Comparison of ENCODE assay signal across 1 cellular context in the genomic region with DNA sequence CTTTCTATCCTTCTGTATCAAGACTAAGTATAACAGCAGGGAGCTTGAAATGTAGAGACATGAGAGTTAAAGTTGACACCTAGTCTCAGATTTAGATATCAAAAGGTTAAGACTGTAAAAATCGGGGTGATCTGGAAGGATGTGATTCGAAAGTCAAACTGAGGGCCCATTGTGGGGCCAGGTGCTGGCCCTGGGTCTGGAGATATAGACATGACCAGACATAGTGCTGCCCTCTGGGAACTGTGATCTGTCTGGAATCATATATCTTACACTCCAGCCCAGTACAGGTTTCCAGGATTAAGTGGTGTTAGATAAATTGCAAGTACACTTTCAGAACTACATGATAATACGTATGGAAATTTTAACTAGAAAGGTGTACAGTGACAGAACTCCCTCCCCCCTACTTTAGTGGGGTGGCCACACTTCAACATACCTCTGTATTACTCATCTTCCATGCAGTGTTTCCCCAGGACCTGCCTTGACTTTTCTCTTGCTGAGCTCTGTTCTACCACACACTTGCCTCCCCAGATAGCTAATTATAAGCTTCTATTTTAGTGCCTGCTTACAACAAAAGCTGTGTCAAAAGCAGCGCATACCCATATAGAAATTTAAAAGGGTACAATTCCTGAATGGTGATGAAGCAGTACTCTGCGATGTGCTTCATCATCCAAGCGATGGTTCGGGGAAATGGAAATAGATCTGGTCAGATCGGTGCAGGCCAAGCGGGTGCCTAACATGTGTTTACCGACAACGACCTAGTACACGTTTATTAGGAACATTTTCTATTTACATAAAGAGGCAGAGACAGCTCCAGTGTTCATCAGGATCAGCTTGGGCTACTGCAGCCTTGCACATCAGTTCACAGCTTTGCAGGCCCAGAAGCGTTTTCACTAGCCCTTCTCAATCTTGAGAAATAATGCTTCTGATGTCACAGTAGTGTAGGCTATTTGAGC.
TF ChIP-seq lines count a peak whose summit lies in the region.

No MANE protein-coding gene starts in this region.

TF ChIP-seq in H1, 55 proteins besides CTCF, POLR2A, EP300 and RAD21 (continued from another document):
- TF ChIP-seq, protein P1, sequence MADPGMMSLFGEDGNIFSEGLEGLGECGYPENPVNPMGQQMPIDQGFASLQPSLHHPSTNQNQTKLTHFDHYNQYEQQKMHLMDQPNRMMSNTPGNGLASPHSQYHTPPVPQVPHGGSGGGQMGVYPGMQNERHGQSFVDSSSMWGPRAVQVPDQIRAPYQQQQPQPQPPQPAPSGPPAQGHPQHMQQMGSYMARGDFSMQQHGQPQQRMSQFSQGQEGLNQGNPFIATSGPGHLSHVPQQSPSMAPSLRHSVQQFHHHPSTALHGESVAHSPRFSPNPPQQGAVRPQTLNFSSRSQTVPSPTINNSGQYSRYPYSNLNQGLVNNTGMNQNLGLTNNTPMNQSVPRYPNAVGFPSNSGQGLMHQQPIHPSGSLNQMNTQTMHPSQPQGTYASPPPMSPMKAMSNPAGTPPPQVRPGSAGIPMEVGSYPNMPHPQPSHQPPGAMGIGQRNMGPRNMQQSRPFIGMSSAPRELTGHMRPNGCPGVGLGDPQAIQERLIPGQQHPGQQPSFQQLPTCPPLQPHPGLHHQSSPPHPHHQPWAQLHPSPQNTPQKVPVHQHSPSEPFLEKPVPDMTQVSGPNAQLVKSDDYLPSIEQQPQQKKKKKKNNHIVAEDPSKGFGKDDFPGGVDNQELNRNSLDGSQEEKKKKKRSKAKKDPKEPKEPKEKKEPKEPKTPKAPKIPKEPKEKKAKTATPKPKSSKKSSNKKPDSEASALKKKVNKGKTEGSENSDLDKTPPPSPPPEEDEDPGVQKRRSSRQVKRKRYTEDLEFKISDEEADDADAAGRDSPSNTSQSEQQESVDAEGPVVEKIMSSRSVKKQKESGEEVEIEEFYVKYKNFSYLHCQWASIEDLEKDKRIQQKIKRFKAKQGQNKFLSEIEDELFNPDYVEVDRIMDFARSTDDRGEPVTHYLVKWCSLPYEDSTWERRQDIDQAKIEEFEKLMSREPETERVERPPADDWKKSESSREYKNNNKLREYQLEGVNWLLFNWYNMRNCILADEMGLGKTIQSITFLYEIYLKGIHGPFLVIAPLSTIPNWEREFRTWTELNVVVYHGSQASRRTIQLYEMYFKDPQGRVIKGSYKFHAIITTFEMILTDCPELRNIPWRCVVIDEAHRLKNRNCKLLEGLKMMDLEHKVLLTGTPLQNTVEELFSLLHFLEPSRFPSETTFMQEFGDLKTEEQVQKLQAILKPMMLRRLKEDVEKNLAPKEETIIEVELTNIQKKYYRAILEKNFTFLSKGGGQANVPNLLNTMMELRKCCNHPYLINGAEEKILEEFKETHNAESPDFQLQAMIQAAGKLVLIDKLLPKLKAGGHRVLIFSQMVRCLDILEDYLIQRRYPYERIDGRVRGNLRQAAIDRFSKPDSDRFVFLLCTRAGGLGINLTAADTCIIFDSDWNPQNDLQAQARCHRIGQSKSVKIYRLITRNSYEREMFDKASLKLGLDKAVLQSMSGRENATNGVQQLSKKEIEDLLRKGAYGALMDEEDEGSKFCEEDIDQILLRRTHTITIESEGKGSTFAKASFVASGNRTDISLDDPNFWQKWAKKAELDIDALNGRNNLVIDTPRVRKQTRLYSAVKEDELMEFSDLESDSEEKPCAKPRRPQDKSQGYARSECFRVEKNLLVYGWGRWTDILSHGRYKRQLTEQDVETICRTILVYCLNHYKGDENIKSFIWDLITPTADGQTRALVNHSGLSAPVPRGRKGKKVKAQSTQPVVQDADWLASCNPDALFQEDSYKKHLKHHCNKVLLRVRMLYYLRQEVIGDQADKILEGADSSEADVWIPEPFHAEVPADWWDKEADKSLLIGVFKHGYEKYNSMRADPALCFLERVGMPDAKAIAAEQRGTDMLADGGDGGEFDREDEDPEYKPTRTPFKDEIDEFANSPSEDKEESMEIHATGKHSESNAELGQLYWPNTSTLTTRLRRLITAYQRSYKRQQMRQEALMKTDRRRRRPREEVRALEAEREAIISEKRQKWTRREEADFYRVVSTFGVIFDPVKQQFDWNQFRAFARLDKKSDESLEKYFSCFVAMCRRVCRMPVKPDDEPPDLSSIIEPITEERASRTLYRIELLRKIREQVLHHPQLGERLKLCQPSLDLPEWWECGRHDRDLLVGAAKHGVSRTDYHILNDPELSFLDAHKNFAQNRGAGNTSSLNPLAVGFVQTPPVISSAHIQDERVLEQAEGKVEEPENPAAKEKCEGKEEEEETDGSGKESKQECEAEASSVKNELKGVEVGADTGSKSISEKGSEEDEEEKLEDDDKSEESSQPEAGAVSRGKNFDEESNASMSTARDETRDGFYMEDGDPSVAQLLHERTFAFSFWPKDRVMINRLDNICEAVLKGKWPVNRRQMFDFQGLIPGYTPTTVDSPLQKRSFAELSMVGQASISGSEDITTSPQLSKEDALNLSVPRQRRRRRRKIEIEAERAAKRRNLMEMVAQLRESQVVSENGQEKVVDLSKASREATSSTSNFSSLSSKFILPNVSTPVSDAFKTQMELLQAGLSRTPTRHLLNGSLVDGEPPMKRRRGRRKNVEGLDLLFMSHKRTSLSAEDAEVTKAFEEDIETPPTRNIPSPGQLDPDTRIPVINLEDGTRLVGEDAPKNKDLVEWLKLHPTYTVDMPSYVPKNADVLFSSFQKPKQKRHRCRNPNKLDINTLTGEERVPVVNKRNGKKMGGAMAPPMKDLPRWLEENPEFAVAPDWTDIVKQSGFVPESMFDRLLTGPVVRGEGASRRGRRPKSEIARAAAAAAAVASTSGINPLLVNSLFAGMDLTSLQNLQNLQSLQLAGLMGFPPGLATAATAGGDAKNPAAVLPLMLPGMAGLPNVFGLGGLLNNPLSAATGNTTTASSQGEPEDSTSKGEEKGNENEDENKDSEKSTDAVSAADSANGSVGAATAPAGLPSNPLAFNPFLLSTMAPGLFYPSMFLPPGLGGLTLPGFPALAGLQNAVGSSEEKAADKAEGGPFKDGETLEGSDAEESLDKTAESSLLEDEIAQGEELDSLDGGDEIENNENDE (IDR thresholded peaks at IDR 0.05; ENCODE audit: insufficient replicate concordance, low read length): no peak
- TF ChIP-seq HDAC2 (IDR thresholded peaks at IDR 0.05; ENCODE audit: borderline replicate concordance in 1 of 2, low read depth in 2 of 2, low read length in 2 of 2) (no peak), CREB1 (IDR thresholded peaks at IDR 0.05) (no peak), RXRA (IDR thresholded peaks at IDR 0.05; ENCODE audit: insufficient read depth, low read depth, low read length) (no peak)
- TF ChIP-seq, protein P2, sequence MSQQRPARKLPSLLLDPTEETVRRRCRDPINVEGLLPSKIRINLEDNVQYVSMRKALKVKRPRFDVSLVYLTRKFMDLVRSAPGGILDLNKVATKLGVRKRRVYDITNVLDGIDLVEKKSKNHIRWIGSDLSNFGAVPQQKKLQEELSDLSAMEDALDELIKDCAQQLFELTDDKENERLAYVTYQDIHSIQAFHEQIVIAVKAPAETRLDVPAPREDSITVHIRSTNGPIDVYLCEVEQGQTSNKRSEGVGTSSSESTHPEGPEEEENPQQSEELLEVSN (IDR thresholded peaks at IDR 0.05): no peak
